ENCODE assay signal across 8 cellular contexts in genomic region chr3:196179380-196180308, GRCh38. TPM values are rescaled to one million over a fixed set of nuclear protein-coding genes. Genes with fewer than 3 reads are reported as not detected.
DNase-seq lines count a peak whose midpoint lies in the region; ATAC-seq, FAIRE-seq and TF ChIP-seq lines count a peak whose summit lies in the region.

No MANE protein-coding gene starts in this region.

- peak overlapping the region; percentile 93 for H3K27ac Mint-ChIP-seq in activated T-helper 17 cell treated with anti-CD3 and anti-CD28 coated beads, Interleukin-2, amount 50 U/mL, for 72 hours
- no peak overlapping the region for H3K27ac Mint-ChIP-seq in Calu3 (ENCODE audit: unreplicated experiment)

- no peaks in the 10 kb centered on the region for H3K36me3 ChIP-seq in ACC112 (ENCODE audit: insufficient read depth, low read length)

- no peak for FAIRE-seq in frontal cortex (lab: Jason Lieb, UNC)

- peaks cover 19% of the 10 kb centered on the region for H3K4me1 Mint-ChIP-seq in activated T-helper 17 cell treated with anti-CD3 and anti-CD28 coated beads, Interleukin-2, amount 50 U/mL, for 72 hours
- no peaks in the 10 kb centered on the region for H3K4me1 Mint-ChIP-seq in Calu3 (ENCODE audit: low read depth, unreplicated experiment)

- no peaks in the 10 kb centered on the region for H3K9me3 Mint-ChIP-seq in activated T-helper 17 cell treated with anti-CD3 and anti-CD28 coated beads, Interleukin-2, amount 50 U/mL, for 72 hours
- no peaks in the 10 kb centered on the region for H3K9me3 Mint-ChIP-seq in Calu3 (ENCODE audit: low read depth, unreplicated experiment)

- DNase-seq in NOMO-1 treated with DMSO at 0.1 percent for 48 hours (lab: John Stamatoyannopoulos, UW; ENCODE audit: unreplicated experiment) (peak; percentile 87), frontal cortex (ENCODE audit: low spot score in 2 of 2) (peak; percentile 68 to 83), Calu3 (no peak)
- DNase-seq in stimulated activated CD4-positive, alpha-beta T cell treated with anti-CD3 and anti-CD28 coated beads, Interleukin-12 subunit alpha, Interleukin-12 subunit beta, amount 100 ng/mL, for 24 hours (ENCODE audit: low read depth in 2 of 2), result peak; percentile 60 to 70

- H3K4me1 ChIP-seq in ACC112 (ENCODE audit: control insufficient read depth, insufficient read depth, low read length, unreplicated experiment), result peaks cover 4% of the 10 kb centered on the region

- CTCF ChIA-PET in Calu3 (lab: Charles Lee), result no interaction called here

- peak; percentile 66 for ATAC-seq in GM19023 (IDR thresholded peaks at IDR 0.05; ENCODE audit: unreplicated experiment)
- ATAC-seq in HG03139 (IDR thresholded peaks at IDR 0.05; ENCODE audit: unreplicated experiment), result peak; percentile 61
- peak; percentile 71 for ATAC-seq in activated T-helper 17 cell treated with anti-CD3 and anti-CD28 coated beads, Interleukin-2, amount 50 U/mL, for 72 hours (replicated peaks)

- H3K4me3 ChIP-seq in ACC112 (ENCODE audit: low read depth, low read length), result no peak overlapping the region

- peak overlapping the region; percentile 33 for H2AFZ ChIP-seq in ACC112 (ENCODE audit: low read length, unreplicated experiment)

- H3K36me3 Mint-ChIP-seq in activated T-helper 17 cell treated with anti-CD3 and anti-CD28 coated beads, Interleukin-2, amount 50 U/mL, for 72 hours (ENCODE audit: low read depth), result no peaks in the 10 kb centered on the region
- H3K36me3 Mint-ChIP-seq in Calu3 (ENCODE audit: insufficient read depth, unreplicated experiment), result no peaks in the 10 kb centered on the region

- H3K27ac ChIP-seq in ACC112 (ENCODE audit: low read depth, low read length), result no peak overlapping the region

- H3K79me2 ChIP-seq in ACC112 (ENCODE audit: control insufficient read depth, insufficient read depth, low read length, unreplicated experiment), result no peaks in the 10 kb centered on the region

- no peak for TF ChIP-seq CTCF in Calu3 (IDR thresholded peaks at IDR 0.05; ENCODE audit: unreplicated experiment)

- no peaks in the 10 kb centered on the region for H3K27me3 ChIP-seq in ACC112 (ENCODE audit: insufficient read depth, low read length)

- no TSS peak for BruUV-seq in Calu3 (replicated peaks; lab: Mats Ljungman, UMichigan)

- peak overlapping the region; percentile 79 for H3K4me3 Mint-ChIP-seq in activated T-helper 17 cell treated with anti-CD3 and anti-CD28 coated beads, Interleukin-2, amount 50 U/mL, for 72 hours
- no peak overlapping the region for H3K4me3 Mint-ChIP-seq in Calu3 (ENCODE audit: low read depth, unreplicated experiment)

- no peaks in the 10 kb centered on the region for H3K27me3 Mint-ChIP-seq in activated T-helper 17 cell treated with anti-CD3 and anti-CD28 coated beads, Interleukin-2, amount 50 U/mL, for 72 hours
- no peaks in the 10 kb centered on the region for H3K27me3 Mint-ChIP-seq in Calu3 (ENCODE audit: unreplicated experiment)

- intact Hi-C loops in Calu3 (cut with micrococcal nuclease; ENCODE audit: unreplicated experiment), result no loop called here

RNA-seq across cellular contexts. Expression of gene ZDHHC19, which starts 31.6 kb away (rescaled TPM):
- not detected for total RNA-seq in activated T-helper 17 cell treated with anti-CD3 and anti-CD28 coated beads, Interleukin-2, amount 50 U/mL, for 72 hours
- not detected for total RNA-seq in frontal cortex
- total RNA-seq in Calu3 (2022), result not detected in 2 replicates

RNA-seq across cellular contexts. Expression of gene SLC51A, which starts 36.7 kb away (rescaled TPM):
- total RNA-seq in activated T-helper 17 cell treated with anti-CD3 and anti-CD28 coated beads, Interleukin-2, amount 50 U/mL, for 72 hours, result not detected
- total RNA-seq in frontal cortex (not detected), Calu3 (2022) (not detected in 2 replicates)
